ENCODE assay signal across 9 cellular contexts in the genomic region with DNA sequence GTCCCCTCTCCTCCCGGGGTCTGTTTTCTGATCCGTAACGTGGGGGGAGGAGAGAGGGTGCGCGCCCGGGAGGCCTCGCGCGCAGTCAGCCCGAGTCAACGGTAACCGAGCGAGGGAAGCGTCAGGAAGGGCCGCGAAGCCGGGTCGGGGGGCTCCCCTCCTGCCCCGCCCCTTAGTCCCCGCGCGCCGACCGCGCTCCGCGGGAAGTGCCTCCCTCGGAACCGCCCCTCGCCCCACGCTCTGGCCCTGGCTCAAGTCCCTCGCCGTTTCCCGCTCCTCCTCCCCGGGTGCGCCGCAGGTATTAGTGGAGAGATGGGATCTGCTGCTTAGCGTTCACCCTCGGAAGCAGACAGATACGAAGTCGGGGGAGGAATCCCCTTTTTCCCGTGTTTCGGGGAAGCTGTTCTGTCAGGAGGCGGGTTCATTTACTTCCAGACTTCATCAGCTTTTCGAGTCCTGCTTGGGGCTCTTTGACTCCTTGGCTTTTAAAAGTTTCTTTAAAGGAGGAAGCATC. TPM values are rescaled to one million over a fixed set of nuclear protein-coding genes. Genes with fewer than 3 reads are reported as not detected.
A peak's percentile ranks its signal among the peaks of the same experiment; 100 is the strongest.
DNase-seq lines count a peak whose midpoint lies in the region; ATAC-seq and TF ChIP-seq lines count a peak whose summit lies in the region.
"Had no signal": no experiment of that assay in that cellular context is flagged by ENCODE, and none has a peak within 500 bp of the region (broad histone marks: within the 10 kb centered on the region; RNA-seq: fewer than 3 reads in every experiment).

No MANE protein-coding gene starts in this region.

- no peak for TF ChIP-seq CTCF in GM12875 (IDR thresholded peaks at IDR 0.05; ENCODE audit: borderline replicate concordance, insufficient read depth, low read depth, low read length)
- no peak for TF ChIP-seq CTCF in HFFc6 (IDR thresholded peaks at IDR 0.05)
- TF ChIP-seq CTCF in fibroblast of lung (conservative IDR thresholded peaks at IDR 0.05 in 1 of 2, IDR thresholded peaks at IDR 0.05 in 1 of 2; ENCODE audit: low read depth in 1 of 2, low read length in 2 of 2): no peak
- TF ChIP-seq CTCF in neural crest cell (conservative IDR thresholded peaks at IDR 0.05): no peak
- TF ChIP-seq CTCF in upper lobe of right lung (IDR thresholded peaks at IDR 0.05): no peak

- peak overlapping the region; percentile 94 for H3K27ac ChIP-seq in fibroblast of lung (ENCODE audit: insufficient read depth, low read length)
- H3K27ac ChIP-seq in upper lobe of right lung: peak overlapping the region; percentile 98

- no peak for DNase-seq in HFFc6
- peak; percentile 16 for DNase-seq in NCI-H2029 treated with DMSO at 0.1 percent for 48 hours (lab: John Stamatoyannopoulos, UW)
- peak; percentile 49 for DNase-seq in activated T-cell treated with anti-CD3 and anti-CD28 coated beads for 48 hours (ENCODE audit: low read depth)
- peak in 1 of 2 donors; percentile 43 for DNase-seq in fibroblast of lung (ENCODE audit: low read depth in 2 of 2)
- peak; percentile 25 for DNase-seq in neural crest cell (ENCODE audit: low read depth, low spot score)
- peak; percentile 83 for DNase-seq in upper lobe of right lung

- H2AFZ ChIP-seq in fibroblast of lung (ENCODE audit: low read length): no peak overlapping the region

- no peaks in the 10 kb centered on the region for H3K9me3 Mint-ChIP-seq in HFFc6
- H3K9me3 Mint-ChIP-seq in neural crest cell: no peaks in the 10 kb centered on the region

- H3K36me3 ChIP-seq in fibroblast of lung (ENCODE audit: control insufficient read depth, insufficient read depth, low read length) (no peaks in the 10 kb centered on the region), upper lobe of right lung (peaks cover 17% of the 10 kb centered on the region)

- H3K79me2 ChIP-seq in fibroblast of lung (ENCODE audit: control insufficient read depth, insufficient read depth, low read length): peaks cover 54% of the 10 kb centered on the region

- H3K27ac Mint-ChIP-seq in HFFc6 (peak overlapping the region; percentile 74), neural crest cell (ENCODE audit: unreplicated experiment) (peak overlapping the region; percentile 97)

- no peaks in the 10 kb centered on the region for H3K9me3 ChIP-seq in fibroblast of lung (ENCODE audit: control insufficient read depth, insufficient read depth, low read depth, low read length)
- no peaks in the 10 kb centered on the region for H3K9me3 ChIP-seq in upper lobe of right lung

- peak overlapping the region; percentile 96 for H3K4me3 Mint-ChIP-seq in HFFc6
- peak overlapping the region; percentile 89 for H3K4me3 Mint-ChIP-seq in neural crest cell

- H3K4me1 ChIP-seq in fibroblast of lung (ENCODE audit: control insufficient read depth, extremely low read depth, insufficient read depth, low read length) (peaks cover 7% of the 10 kb centered on the region), upper lobe of right lung (peaks cover 48% of the 10 kb centered on the region)

- ATAC-seq in upper lobe of right lung (peak; percentile 65), GM18858 (IDR thresholded peaks at IDR 0.05; ENCODE audit: unreplicated experiment) (no peak)

- no peaks in the 10 kb centered on the region; the same call in 1 of the 2 replicates for H3K27me3 Mint-ChIP-seq in HFFc6 (ENCODE audit: insufficient read depth)
- no peaks in the 10 kb centered on the region for H3K27me3 Mint-ChIP-seq in neural crest cell (ENCODE audit: low read depth)

- peak overlapping the region; percentile 92 for H3K4me2 ChIP-seq in fibroblast of lung (ENCODE audit: extremely low read depth, insufficient read depth, low read length)

- no peaks in the 10 kb centered on the region for H4K20me1 ChIP-seq in fibroblast of lung (ENCODE audit: control insufficient read depth, extremely low read depth, insufficient read depth, low read length)

- H3K4me3 ChIP-seq in GM12875 (ENCODE audit: low read depth, low read length) (peak overlapping the region; percentile 99), fibroblast of lung (replicated peaks in 1 of 4; ENCODE audit: control extremely low read depth in 1 of 4, insufficient read depth in 1 of 4, low read depth in 3 of 4, low read length in 4 of 4) (peak overlapping the region; percentile 72 to 96 (median 81)), upper lobe of right lung (peak overlapping the region; percentile 99)

- intact Hi-C loops in upper lobe of right lung (cut with DNase I): no loop called here

- H3K27me3 ChIP-seq in fibroblast of lung (ENCODE audit: control insufficient read depth, insufficient read depth, low read length) (no peaks in the 10 kb centered on the region), upper lobe of right lung (no peaks in the 10 kb centered on the region)

- H3K4me1 Mint-ChIP-seq in HFFc6 (ENCODE audit: low read depth): peaks cover 44% of the 10 kb centered on the region
- peaks cover 49% of the 10 kb centered on the region for H3K4me1 Mint-ChIP-seq in neural crest cell

- H3K36me3 Mint-ChIP-seq in HFFc6 (ENCODE audit: low read depth) (peaks cover 21% of the 10 kb centered on the region), neural crest cell (ENCODE audit: low read depth) (peaks cover 11% of the 10 kb centered on the region)

- H3K9ac ChIP-seq in fibroblast of lung (ENCODE audit: insufficient read depth, low read length): peak overlapping the region; percentile 98

RNA-seq across cellular contexts. Expression of a gene that starts 0.8 kb away (rescaled TPM):
- 100 to 1,000 TPM; 144 to 217 (median 194) TPM for total RNA-seq in HFFc6 (2021; fragmentation: NEBNext Ultra II Directional; extraction: Animal tissue kit (Norgen Biotek cat#: 25700))
- total RNA-seq in fibroblast of lung: 36.2 and 51.5 TPM in 2 replicates
- 104 and 136 TPM in 2 replicates for polyA plus RNA-seq in fibroblast of lung
- 180 and 281 TPM in 2 replicates for polyA plus RNA-seq in fibroblast of lung (2012)
- polyA minus RNA-seq in fibroblast of lung (ENCODE audit: low replicate concordance): 24.3 and 35.9 TPM in 2 replicates
- total RNA-seq in neural crest cell: 493 and 498 TPM in 2 replicates
- total RNA-seq in upper lobe of right lung: 131 TPM

RNA-seq across cellular contexts. Expression of a gene that starts 32.4 kb away (rescaled TPM):
- 10 to 100 TPM; 23.5 to 30.2 (median 26.0) TPM for total RNA-seq in HFFc6 (2021; fragmentation: NEBNext Ultra II Directional; extraction: Animal tissue kit (Norgen Biotek cat#: 25700))
- total RNA-seq in fibroblast of lung: 57.5 and 90.8 TPM in 2 replicates
- 16.8 and 19.4 TPM in 2 replicates for polyA plus RNA-seq in fibroblast of lung
- polyA plus RNA-seq in fibroblast of lung (2012): 24.0 and 28.1 TPM in 2 replicates
- 20.1 and 23.2 TPM in 2 replicates for polyA minus RNA-seq in fibroblast of lung (ENCODE audit: low replicate concordance)
- 13.6 and 14.6 TPM in 2 replicates for total RNA-seq in neural crest cell
- 58.7 TPM for total RNA-seq in upper lobe of right lung

RNA-seq across cellular contexts. Expression of a gene that starts 55.4 kb away (rescaled TPM):
- total RNA-seq in HFFc6 (2021; fragmentation: NEBNext Ultra II Directional; extraction: Animal tissue kit (Norgen Biotek cat#: 25700)): 100 to 1,000 TPM in 1 of 6 experiments, 10 to 100 TPM in 5; 82.5 to 107 (median 92.4) TPM
- 46.2 and 47.0 TPM in 2 replicates for total RNA-seq in fibroblast of lung
- polyA plus RNA-seq in fibroblast of lung: 27.8 and 34.8 TPM in 2 replicates
- polyA plus RNA-seq in fibroblast of lung (2012): 89.5 and 104 TPM in 2 replicates
- 29.3 and 32.9 TPM in 2 replicates for polyA minus RNA-seq in fibroblast of lung (ENCODE audit: low replicate concordance)
- total RNA-seq in neural crest cell: 121 and 135 TPM in 2 replicates
- total RNA-seq in upper lobe of right lung: 114 TPM

RNA-seq across cellular contexts. Expression of a gene that starts 56.9 kb away (rescaled TPM):
- total RNA-seq in HFFc6 (2021; fragmentation: NEBNext Ultra II Directional; extraction: Animal tissue kit (Norgen Biotek cat#: 25700)): under 1 TPM in 2 of 6 experiments, not detected in 4; 0.21 TPM
- total RNA-seq in fibroblast of lung (not detected in 2 replicates), neural crest cell (0.21 and 0.55 TPM in 2 replicates), upper lobe of right lung (31.3 TPM)
- polyA plus RNA-seq in fibroblast of lung: not detected in 2 replicates
- polyA plus RNA-seq in fibroblast of lung (2012): not detected in 2 replicates
- polyA minus RNA-seq in fibroblast of lung (ENCODE audit: low replicate concordance): not detected in 2 replicates
- total RNA-seq: glomerular endothelial cell had no signal
